10 cellular contexts compared by ENCODE assay signal in the genomic region with DNA sequence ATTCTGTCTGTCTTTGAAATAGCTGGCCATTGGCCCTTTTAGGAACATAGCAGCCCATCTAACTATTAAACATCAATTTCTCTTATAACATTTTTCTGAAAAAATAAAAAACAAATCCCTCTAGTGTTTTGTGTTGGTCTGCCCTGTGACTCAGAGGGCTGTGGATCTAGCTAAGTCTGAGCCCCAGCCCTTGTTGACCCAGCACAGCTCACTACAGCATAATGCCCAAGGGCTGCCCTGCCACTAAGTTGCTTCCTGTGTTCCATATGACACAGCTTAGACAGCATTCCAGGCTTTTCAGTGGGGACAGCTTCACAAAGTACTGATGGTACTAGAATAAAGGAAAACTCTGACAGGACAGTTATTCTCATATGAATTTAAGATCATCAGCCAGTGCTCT.
DNase-seq lines count a peak whose midpoint lies in the region; ATAC-seq and TF ChIP-seq lines count a peak whose summit lies in the region.
"Had no signal": no experiment of that assay in that cellular context is flagged by ENCODE, and none has a peak within 500 bp of the region (broad histone marks: within the 10 kb centered on the region; RNA-seq: fewer than 3 reads in every experiment).

No MANE protein-coding gene starts in this region.

- H4K20me1 ChIP-seq in hepatocyte (ENCODE audit: insufficient read depth, poor library complexity, severe bottlenecking): peaks cover 3% of the 10 kb centered on the region

- no peaks in the 10 kb centered on the region for H3K9me2 ChIP-seq in hepatocyte (replicated peaks; ENCODE audit: insufficient read depth)

- no peak for TF ChIP-seq CTCF in brain microvascular endothelial cell (IDR thresholded peaks at IDR 0.05; ENCODE audit: low read depth, low read length, missing control alignments)
- TF ChIP-seq CTCF in hepatocyte (IDR thresholded peaks at IDR 0.05; ENCODE audit: poor library complexity): no peak
- no peak for TF ChIP-seq CTCF in dorsolateral prefrontal cortex (IDR thresholded peaks at IDR 0.05 in 54 of 56, conservative IDR thresholded peaks at IDR 0.05 in 2 of 56; ENCODE audit: low read depth in 1 of 56, partially characterized antibody in 56 of 56)

- intact Hi-C loops in dorsolateral prefrontal cortex (cut with DNase I): no loop called here

- no peaks in the 10 kb centered on the region for H3K9me3 Mint-ChIP-seq in stimulated activated naive B cell treated with anti-CD40 and anti-IgM and Interleukin-4, amounts not matched to agents 10 μg/mL and 1 μg/mL and 100 μg/mL, for 72 hours
- H3K9me3 Mint-ChIP-seq: natural killer cell had no signal

- H3K27me3 Mint-ChIP-seq in stimulated activated naive B cell treated with anti-CD40 and anti-IgM and Interleukin-4, amounts not matched to agents 10 μg/mL and 1 μg/mL and 100 μg/mL, for 72 hours: no peaks in the 10 kb centered on the region

- H3K27ac ChIP-seq in HUES48 (ENCODE audit: low read depth, low read length) (peak overlapping the region; percentile 91), brain microvascular endothelial cell (peak overlapping the region; percentile 45), hepatocyte (no peak overlapping the region), dorsolateral prefrontal cortex (no peak overlapping the region)

- no peak for ATAC-seq in stimulated activated naive B cell treated with anti-CD40 and anti-IgM and Interleukin-4, amounts not matched to agents 10 μg/mL and 1 μg/mL and 100 μg/mL, for 72 hours (replicated peaks)
- ATAC-seq: natural killer cell had no signal

- H2AFZ ChIP-seq in hepatocyte: no peak overlapping the region

- peak; percentile 62 for DNase-seq in brain microvascular endothelial cell
- DNase-seq in hepatocyte (ENCODE audit: low spot score): peak; percentile 30
- no peak for DNase-seq in stimulated activated naive B cell treated with anti-CD40 and anti-IgM and Interleukin-4, amounts not matched to agents 10 μg/mL and 1 μg/mL and 100 μg/mL, for 72 hours
- DNase-seq in Kasumi-1 (lab: John Stamatoyannopoulos, UW): no peak
- DNase-seq in activated CD4-positive, alpha-beta T cell treated with anti-CD3 and anti-CD28 coated beads, Interleukin-2, amount 50 U/mL, for 1 hour: no peak
- no peak for DNase-seq in dorsolateral prefrontal cortex
- DNase-seq: activated naive CD4-positive, alpha-beta T cell treated with Interleukin-2 at 50 U/mL for 16 hours; natural killer cell; T-helper 1 cell had no signal

- peak overlapping the region; percentile 32 for H3K27ac Mint-ChIP-seq in stimulated activated naive B cell treated with anti-CD40 and anti-IgM and Interleukin-4, amounts not matched to agents 10 μg/mL and 1 μg/mL and 100 μg/mL, for 72 hours
- H3K27ac Mint-ChIP-seq: natural killer cell had no signal

- H3K79me2 ChIP-seq in hepatocyte: peaks cover 85% of the 10 kb centered on the region

- no peak overlapping the region for H3K4me2 ChIP-seq in hepatocyte

- in situ Hi-C loops in brain microvascular endothelial cell (cut with HindIII; ENCODE audit: low pct_ligation_motif_present, low sequenced_read_pairs): no loop called here

- peaks cover 33% of the 10 kb centered on the region for H3K4me1 ChIP-seq in HUES48 (ENCODE audit: control insufficient read depth, insufficient read depth, low read length)
- H3K4me1 ChIP-seq in hepatocyte (ENCODE audit: insufficient read depth): peaks cover 21% of the 10 kb centered on the region

- no peak overlapping the region for H3K4me3 ChIP-seq in HUES48 (ENCODE audit: low read depth, low read length)
- no peak overlapping the region for H3K4me3 ChIP-seq in brain microvascular endothelial cell (ENCODE audit: low read depth, low read length)
- H3K4me3 ChIP-seq in hepatocyte: no peak overlapping the region
- H3K4me3 ChIP-seq in dorsolateral prefrontal cortex: no peak overlapping the region

- H3K9me3 ChIP-seq in HUES48 (ENCODE audit: control insufficient read depth, insufficient read depth, low read length) (no peaks in the 10 kb centered on the region), hepatocyte (ENCODE audit: low read depth) (no peaks in the 10 kb centered on the region)

- H3K36me3 ChIP-seq in HUES48 (ENCODE audit: control insufficient read depth, insufficient read depth, low read length): no peaks in the 10 kb centered on the region
- H3K36me3 ChIP-seq in brain microvascular endothelial cell (replicated peaks): peaks cover 3% of the 10 kb centered on the region
- H3K36me3 ChIP-seq in hepatocyte (replicated peaks; ENCODE audit: insufficient read depth, low read depth): no peaks in the 10 kb centered on the region

- peaks cover 20 to 49% of the 10 kb centered on the region in 2 donors for H3K4me1 Mint-ChIP-seq in stimulated activated naive B cell treated with anti-CD40 and anti-IgM and Interleukin-4, amounts not matched to agents 10 μg/mL and 1 μg/mL and 100 μg/mL, for 72 hours

- peaks cover 8 to 9% of the 10 kb centered on the region in 2 donors for H3K36me3 Mint-ChIP-seq in stimulated activated naive B cell treated with anti-CD40 and anti-IgM and Interleukin-4, amounts not matched to agents 10 μg/mL and 1 μg/mL and 100 μg/mL, for 72 hours
- H3K36me3 Mint-ChIP-seq: natural killer cell had no signal

- H3K27me3 ChIP-seq in HUES48 (ENCODE audit: control insufficient read depth, insufficient read depth, low read length): no peaks in the 10 kb centered on the region
- no peaks in the 10 kb centered on the region for H3K27me3 ChIP-seq in brain microvascular endothelial cell (replicated peaks)
- H3K27me3 ChIP-seq in hepatocyte: no peaks in the 10 kb centered on the region
- H3K27me3 ChIP-seq in dorsolateral prefrontal cortex: no peaks in the 10 kb centered on the region

- no peak overlapping the region for H3K4me3 Mint-ChIP-seq in stimulated activated naive B cell treated with anti-CD40 and anti-IgM and Interleukin-4, amounts not matched to agents 10 μg/mL and 1 μg/mL and 100 μg/mL, for 72 hours
- H3K4me3 Mint-ChIP-seq: natural killer cell had no signal

- no peak overlapping the region for H3K9ac ChIP-seq in HUES48 (ENCODE audit: low read depth, low read length)

Comparison
In these comparisons a context has a peak if more than half of its experiments do, and no peak if none do; other contexts are left out.
1. H3K27ac ChIP-seq: peak in HUES48 (single experiment) and brain microvascular endothelial cell (single experiment); none in hepatocyte (single experiment) and dorsolateral prefrontal cortex (0 of 59).
2. DNase-seq: peak in brain microvascular endothelial cell (single experiment) and hepatocyte (single experiment); none in stimulated activated naive B cell treated with anti-CD40 and anti-IgM and Interleukin-4, amounts not matched to agents 10 μg/mL and 1 μg/mL and 100 μg/mL, for 72 hours (single experiment), Kasumi-1 (0 of 2), activated CD4-positive, alpha-beta T cell treated with anti-CD3 and anti-CD28 coated beads, Interleukin-2, amount 50 U/mL, for 1 hour (single experiment) and dorsolateral prefrontal cortex (0 of 10).